In genomic region chr1:110962892-110963665, GRCh38 we compare ENCODE assay signal across 8 cellular contexts. TPM values are rescaled to one million over a fixed set of nuclear protein-coding genes. Genes with fewer than 3 reads are reported as not detected.
DNase-seq lines count a peak whose midpoint lies in the region; ATAC-seq and TF ChIP-seq lines count a peak whose summit lies in the region.

No MANE protein-coding gene starts in this region.

- H3K4me1 ChIP-seq in Caco-2 (peaks cover 16% of the 10 kb centered on the region), neuronal stem cell (ENCODE audit: control insufficient read depth in 2 of 2, insufficient read depth in 1 of 2, low read depth in 1 of 2, low read length in 2 of 2) (no peaks in the 10 kb centered on the region)

- intact Hi-C loops in Caco-2 (cut with micrococcal nuclease; ENCODE audit: unreplicated experiment) = loop anchor here (5.0 to 10.0 kb wide), 2 partner anchors 82 to 179 kb away; partner anchors contain the start of genes CEPT1 and DRAM2

- peak overlapping the region; percentile 86 for H3K27ac ChIP-seq in neuronal stem cell (replicated peaks; ENCODE audit: low read length)

- H3K36me3 Mint-ChIP-seq in Caco-2 (ENCODE audit: insufficient read depth, unreplicated experiment) = peaks cover 37% of the 10 kb centered on the region

- peaks cover 14% of the 10 kb centered on the region for H3K4me1 Mint-ChIP-seq in Caco-2 (ENCODE audit: low read depth, unreplicated experiment)

- no peak overlapping the region for H3K4ac ChIP-seq in neuronal stem cell (ENCODE audit: low read length)

- H3K23ac ChIP-seq in neuronal stem cell (ENCODE audit: low read depth, low read length, poor library complexity) = no peak overlapping the region

- no peak overlapping the region for H2BK120ac ChIP-seq in neuronal stem cell (ENCODE audit: low read depth, low read length)

- H2BK15ac ChIP-seq in neuronal stem cell (ENCODE audit: low read length) = no peak overlapping the region

- no peak for TF ChIP-seq CTCF in Caco-2 (IDR thresholded peaks at IDR 0.05; ENCODE audit: insufficient read depth in 1 of 2, low read depth in 1 of 2, low read length in 1 of 2, severe bottlenecking in 1 of 2, unreplicated experiment in 1 of 2)

- POLR2A ChIA-PET in Caco-2 (lab: Charles Lee) = no interaction called here

- ATAC-seq in GM21619 (IDR thresholded peaks at IDR 0.05; ENCODE audit: unreplicated experiment) = peak; percentile 36

- no peaks in the 10 kb centered on the region for H3K27me3 Mint-ChIP-seq in Caco-2 (ENCODE audit: insufficient read depth, unreplicated experiment)

- 100% methylated on average over 1 of the region's 37 CpGs; no CpG with 5 or more reads in 1 of the 2 donors for WGBS in neuronal stem cell (ENCODE audit: extremely low coverage in 2 of 2, insufficient read length in 2 of 2, insufficient replicate concordance in 1 of 2), 2 donors

- H2AK5ac ChIP-seq in neuronal stem cell (ENCODE audit: low read depth, low read length) = no peak overlapping the region

- no peaks in the 10 kb centered on the region for H3K79me1 ChIP-seq in neuronal stem cell (ENCODE audit: low read depth, low read length)

- BruUV-seq in Caco-2 (replicated peaks; lab: Mats Ljungman, UMichigan) = TSS peak; percentile 49

- no peaks in the 10 kb centered on the region for H3K9me3 Mint-ChIP-seq in Caco-2 (ENCODE audit: unreplicated experiment)

- H3K18ac ChIP-seq in neuronal stem cell (ENCODE audit: low read length) = peak overlapping the region; percentile 61

- H2BK12ac ChIP-seq in neuronal stem cell (ENCODE audit: low read length) = no peak overlapping the region

- H2AFZ ChIP-seq in neuronal stem cell (ENCODE audit: low read length) = peak overlapping the region; percentile 75

- DNase-seq in Caco-2 = peak; percentile 57 to 59
- peak; percentile 87 for DNase-seq in LHCN-M2 (ENCODE audit: low read depth)
- DNase-seq in SHP77 treated with DMSO at 0.1 percent for 48 hours (lab: John Stamatoyannopoulos, UW) = peak; percentile 35
- DNase-seq in activated naive CD4-positive, alpha-beta T cell (lab: John Stamatoyannopoulos, UW) = peak in 3 of 4 experiments; percentile 17 to 56 (median 48)
- DNase-seq in foreskin melanocyte = peak; percentile 65
- peak; percentile 38 for DNase-seq in neuronal stem cell (ENCODE audit: low spot score)
- peak; percentile 70 for DNase-seq in stromal cell of bone marrow (ENCODE audit: low read depth)

- peak overlapping the region; percentile 87 for H3K4me3 Mint-ChIP-seq in Caco-2 (ENCODE audit: unreplicated experiment)

- no peak overlapping the region for H3K14ac ChIP-seq in neuronal stem cell (ENCODE audit: low read length)

- no peak overlapping the region for H4K8ac ChIP-seq in neuronal stem cell (ENCODE audit: low read depth, low read length)

- H3K4me3 ChIP-seq in Caco-2 (ENCODE audit: low read depth, low read length) (peak overlapping the region; percentile 76), neuronal stem cell (ENCODE audit: low read length in 2 of 2) (peak overlapping the region; percentile 67 to 85)

- H3K9ac ChIP-seq in neuronal stem cell (ENCODE audit: low read depth, low read length, poor library complexity) = peak overlapping the region; percentile 54

- H3K4me2 ChIP-seq in neuronal stem cell (ENCODE audit: insufficient read depth, low read length, poor library complexity, severe bottlenecking) = peak overlapping the region; percentile 45

- H3K9me3 ChIP-seq in Caco-2 (no peaks in the 10 kb centered on the region), neuronal stem cell (replicated peaks in 1 of 2; ENCODE audit: control insufficient read depth in 2 of 2, insufficient read depth in 1 of 2, low read depth in 1 of 2, low read length in 2 of 2) (no peaks in the 10 kb centered on the region)

- peak overlapping the region; percentile 95 for H3K27ac Mint-ChIP-seq in Caco-2 (ENCODE audit: unreplicated experiment)

- H4K91ac ChIP-seq in neuronal stem cell (ENCODE audit: low read depth, low read length, poor library complexity) = no peak overlapping the region

- no peak overlapping the region for H2BK5ac ChIP-seq in neuronal stem cell (ENCODE audit: low read length)

- CTCF ChIA-PET in Caco-2 (lab: Charles Lee) = interaction anchor here (1.0 kb wide), 1 partner anchor 23 kb away, joined by 3 read pairs; no protein-coding TSS in a partner anchor

- H3K36me3 ChIP-seq in Caco-2 (ENCODE audit: control insufficient read depth, insufficient read depth, low read length) = no peaks in the 10 kb centered on the region
- H3K36me3 ChIP-seq in neuronal stem cell (replicated peaks in 1 of 2; ENCODE audit: control insufficient read depth in 2 of 2, insufficient read depth in 2 of 2, low read length in 2 of 2) = no peaks in the 10 kb centered on the region

- H3K27me3 ChIP-seq in Caco-2 (replicated peaks; ENCODE audit: control insufficient read depth, insufficient read depth, low read length) (no peaks in the 10 kb centered on the region), neuronal stem cell (ENCODE audit: control insufficient read depth in 3 of 3, insufficient read depth in 3 of 3, low read depth in 1 of 3, low read length in 3 of 3) (no peaks in the 10 kb centered on the region)

RNA-seq across cellular contexts. Expression of gene LRIF1, which starts 0.6 kb away (rescaled TPM):
- total RNA-seq in Caco-2 (2022) (31.7 and 35.2 TPM in 2 replicates), LHCN-M2 (2014; rRNA removed) (20.7 and 24.0 TPM in 2 replicates)
- 5.4 TPM for polyA plus RNA-seq in LHCN-M2 (2012)
- polyA plus RNA-seq in neuronal stem cell (2013, experiment 1 of 2) = 18.7 TPM
- polyA plus RNA-seq in neuronal stem cell (2013, experiment 2 of 2) = 19.4 TPM

Comparison
In these comparisons a context has a peak if more than half of its experiments do, and no peak if none do; other contexts are left out.
1. Peak in every context shown above with its lines: DNase-seq, ATAC-seq, H3K4me3 ChIP-seq and H3K27ac ChIP-seq.
2. DNase-seq: peak in every context shown above with its lines; median percentile 87 in LHCN-M2; 70 in stromal cell of bone marrow; 65 in foreskin melanocyte; 58 in Caco-2; 48 in activated naive CD4-positive, alpha-beta T cell; 38 in neuronal stem cell; 35 in SHP77 treated with DMSO at 0.1 percent for 48 hours.